In the genomic region with DNA sequence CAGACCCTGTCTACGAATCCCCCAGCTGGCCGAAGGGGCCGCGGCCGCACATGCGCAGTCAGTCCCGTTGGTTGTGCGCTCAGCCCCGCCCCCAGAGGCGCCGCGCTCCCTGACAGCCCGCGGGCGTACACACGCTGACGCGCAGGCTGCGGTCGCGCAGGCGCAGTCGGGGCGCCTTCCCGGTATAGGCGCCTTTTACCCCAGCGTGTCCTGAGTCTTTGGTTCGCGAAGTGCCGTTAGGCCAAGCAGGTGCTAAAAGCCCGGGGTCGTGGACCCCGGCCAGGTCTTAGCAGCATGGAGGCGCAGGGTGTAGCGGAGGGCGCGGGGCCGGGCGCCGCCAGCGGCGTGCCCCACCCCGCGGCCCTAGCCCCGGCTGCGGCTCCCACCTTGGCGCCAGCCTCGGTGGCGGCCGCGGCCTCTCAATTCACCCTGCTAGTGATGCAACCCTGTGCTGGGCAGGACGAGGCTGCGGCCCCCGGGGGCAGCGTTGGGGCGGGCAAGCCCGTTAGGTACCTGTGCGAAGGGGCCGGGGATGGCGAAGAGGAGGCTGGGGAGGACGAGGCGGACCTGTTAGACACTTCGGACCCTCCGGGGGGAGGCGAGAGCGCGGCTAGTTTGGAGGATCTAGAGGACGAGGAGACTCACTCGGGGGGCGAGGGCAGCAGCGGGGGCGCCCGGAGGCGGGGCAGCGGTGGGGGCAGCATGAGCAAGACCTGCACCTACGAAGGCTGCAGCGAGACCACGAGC, we compare ENCODE assay signal across 8 cellular contexts. TPM values are rescaled to one million over a fixed set of nuclear protein-coding genes. Genes with fewer than 3 reads are reported as not detected.
DNase-seq lines count a peak whose midpoint lies in the region; ATAC-seq and TF ChIP-seq lines count a peak whose summit lies in the region.

A gene with protein sequence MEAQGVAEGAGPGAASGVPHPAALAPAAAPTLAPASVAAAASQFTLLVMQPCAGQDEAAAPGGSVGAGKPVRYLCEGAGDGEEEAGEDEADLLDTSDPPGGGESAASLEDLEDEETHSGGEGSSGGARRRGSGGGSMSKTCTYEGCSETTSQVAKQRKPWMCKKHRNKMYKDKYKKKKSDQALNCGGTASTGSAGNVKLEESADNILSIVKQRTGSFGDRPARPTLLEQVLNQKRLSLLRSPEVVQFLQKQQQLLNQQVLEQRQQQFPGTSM (plus strand): TSS at position 159 of the 747 bp plus-strand sequence. CDS start 136 bp downstream, at position 295.

- intact Hi-C loops in heart right ventricle (cut with DNase I) = no loop called here
- intact Hi-C loops in posterior vena cava (cut with DNase I) = no loop called here
- intact Hi-C loops in upper lobe of right lung (cut with DNase I) = no loop called here

- peak within 1 kb of the TSS in 9 of 10 donors; percentile 45 to 89 (median 78) for H3K27ac ChIP-seq in heart right ventricle
- peak within 1 kb of the TSS; percentile 79 for H3K27ac ChIP-seq in upper lobe of right lung

- H3K9me3 Mint-ChIP-seq in activated naive CD8-positive, alpha-beta T cell treated with anti-CD3 and anti-CD28 coated beads, Interleukin-2, amount 50 U/mL, for 24 hours = no peaks in the 10 kb centered on the region

- peaks cover 49% of the 10 kb centered on the region for H3K4me1 Mint-ChIP-seq in activated naive CD8-positive, alpha-beta T cell treated with anti-CD3 and anti-CD28 coated beads, Interleukin-2, amount 50 U/mL, for 24 hours

- DNase-seq in NCI-H1092 treated with DMSO at 0.1 percent for 48 hours (lab: John Stamatoyannopoulos, UW) (peak; percentile 84), SW480 (ENCODE audit: low spot score) (peak; percentile 85), heart right ventricle (peak; percentile 88 to 94), posterior vena cava (ENCODE audit: low spot score) (peak; percentile 97), upper lobe of right lung (peak; percentile 97)
- peak; percentile 94 for DNase-seq in activated naive CD8-positive, alpha-beta T cell treated with anti-CD3 and anti-CD28 coated beads, Interleukin-2, amount 50 U/mL, for 24 hours

- H3K4me1 ChIP-seq in heart right ventricle = peaks cover 0 to 45% (median 27%) of the 10 kb centered on the region in 9 donors
- peaks cover 22% of the 10 kb centered on the region for H3K4me1 ChIP-seq in upper lobe of right lung

- 0 out of 3 replicates have a peak, but pooled peaks have one; percentile 16 for TF ChIP-seq CTCF in GM12872 (IDR thresholded peaks at IDR 0.05; ENCODE audit: insufficient read depth, low read depth, low read length)
- peak in 7 of 9 donors; percentile 12 to 46 (median 31) for TF ChIP-seq CTCF in heart right ventricle (IDR thresholded peaks at IDR 0.05)
- no peak for TF ChIP-seq CTCF in upper lobe of right lung (IDR thresholded peaks at IDR 0.05)

- H3K27me3 Mint-ChIP-seq in activated naive CD8-positive, alpha-beta T cell treated with anti-CD3 and anti-CD28 coated beads, Interleukin-2, amount 50 U/mL, for 24 hours = peaks cover 2% of the 10 kb centered on the region

- peak within 1 kb of the TSS; percentile 92 for H3K27ac Mint-ChIP-seq in activated naive CD8-positive, alpha-beta T cell treated with anti-CD3 and anti-CD28 coated beads, Interleukin-2, amount 50 U/mL, for 24 hours

- H3K9me3 ChIP-seq in heart right ventricle = no peaks in the 10 kb centered on the region
- no peaks in the 10 kb centered on the region for H3K9me3 ChIP-seq in upper lobe of right lung

- H3K27me3 ChIP-seq in heart right ventricle = no peaks in the 10 kb centered on the region
- no peaks in the 10 kb centered on the region for H3K27me3 ChIP-seq in upper lobe of right lung

- 1% methylated on average over 78 of the region's 78 CpGs for WGBS in heart right ventricle, 2 donors

- H3K4me3 ChIP-seq in heart right ventricle (peak within 1 kb of the TSS; percentile 68 to 97 (median 78)), upper lobe of right lung (peak within 1 kb of the TSS; percentile 74)

- H3K36me3 Mint-ChIP-seq in activated naive CD8-positive, alpha-beta T cell treated with anti-CD3 and anti-CD28 coated beads, Interleukin-2, amount 50 U/mL, for 24 hours (ENCODE audit: low read depth) = peaks cover 8% of the 10 kb centered on the region

- H3K4me3 Mint-ChIP-seq in activated naive CD8-positive, alpha-beta T cell treated with anti-CD3 and anti-CD28 coated beads, Interleukin-2, amount 50 U/mL, for 24 hours = peak within 1 kb of the TSS; percentile 90

- H3K36me3 ChIP-seq in heart right ventricle = peaks cover 0 to 5% (median 0%) of the 10 kb centered on the region in 9 donors
- H3K36me3 ChIP-seq in upper lobe of right lung = no peaks in the 10 kb centered on the region

- peak; percentile 93 for ATAC-seq in HG02610 (IDR thresholded peaks at IDR 0.05; ENCODE audit: unreplicated experiment)
- ATAC-seq in activated naive CD8-positive, alpha-beta T cell treated with anti-CD3 and anti-CD28 coated beads, Interleukin-2, amount 50 U/mL, for 24 hours = peak; percentile 92
- ATAC-seq in heart right ventricle = peak; percentile 98 to 99 (median 99)
- peak; percentile 99 for ATAC-seq in upper lobe of right lung

RNA-seq across cellular contexts. Expression of the gene that starts here (rescaled TPM):
- total RNA-seq in heart right ventricle (1 to 10 TPM; 2.6 to 6.9 (median 3.9) TPM), posterior vena cava (1 to 10 TPM; 6.8 to 7.2 TPM), upper lobe of right lung (5.3 TPM)
- polyA plus RNA-seq in heart right ventricle = 1 to 10 TPM; 2.0 to 3.4 TPM

Comparison
In these comparisons a context has a peak if more than half of its experiments do, and no peak if none do; other contexts are left out.
1. Peak in every context shown above with its lines: DNase-seq, ATAC-seq, H3K4me3 ChIP-seq and H3K27ac ChIP-seq.